In the genomic region with DNA sequence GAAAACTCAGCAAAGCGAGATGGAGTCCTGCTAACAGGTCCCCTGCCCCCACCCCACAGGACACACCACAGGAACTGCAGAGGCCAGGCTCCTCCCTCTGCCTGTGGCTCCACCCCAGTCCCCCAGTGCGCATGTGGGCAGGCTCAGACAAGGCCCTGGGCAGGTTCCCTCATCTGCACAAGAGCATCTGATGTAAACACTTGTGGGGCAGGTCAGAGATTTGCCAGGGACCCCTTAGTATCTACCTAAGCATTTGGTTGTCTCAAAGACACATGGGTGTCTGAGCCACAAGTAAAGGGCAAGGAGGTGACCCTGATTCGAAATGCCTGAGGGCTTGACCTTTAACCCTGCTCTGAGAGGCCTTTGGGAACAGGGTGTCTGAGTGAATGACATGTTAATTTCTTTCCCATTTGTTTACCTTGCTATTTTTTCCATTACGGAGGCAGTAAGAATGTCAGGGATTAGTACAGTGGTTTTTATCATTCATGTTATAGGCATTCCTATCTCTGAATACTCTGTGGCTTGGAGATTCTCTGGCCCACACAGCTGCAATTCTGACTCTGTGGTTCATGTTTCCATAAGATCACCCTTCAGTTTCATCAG, we compare ENCODE assay signal across 14 cellular contexts.
DNase-seq lines count a peak whose midpoint lies in the region; ATAC-seq and TF ChIP-seq lines count a peak whose summit lies in the region.
"Had no signal": no experiment of that assay in that cellular context is flagged by ENCODE, and none has a peak within 500 bp of the region (broad histone marks: within the 10 kb centered on the region; RNA-seq: fewer than 3 reads in every experiment).

No MANE protein-coding gene starts in this region.

- no peaks in the 10 kb centered on the region for H3K9me3 Mint-ChIP-seq in nephron progenitor cell
- H3K9me3 Mint-ChIP-seq: activated T-cell treated with anti-CD3 and anti-CD28 coated beads, Interleukin-2, amount 50 U/mL, for 4 hours had no signal

- H3K27ac Mint-ChIP-seq in nephron progenitor cell = no peak overlapping the region

- no peak for TF ChIP-seq CTCF in nephron progenitor cell (IDR thresholded peaks at IDR 0.05)
- TF ChIP-seq CTCF in omental fat pad (IDR thresholded peaks at IDR 0.05) = no peak

- no peaks in the 10 kb centered on the region for H3K4me1 Mint-ChIP-seq in nephron progenitor cell

- ATAC-seq in omental fat pad (ENCODE audit: low FRiP score) (no peak), GM21423 (IDR thresholded peaks at IDR 0.05; ENCODE audit: unreplicated experiment) (no peak), HG02938 (IDR thresholded peaks at IDR 0.05; ENCODE audit: unreplicated experiment) (no peak)
- ATAC-seq: activated T-cell treated with anti-CD3 and anti-CD28 coated beads, Interleukin-2, amount 50 U/mL, for 4 hours had no signal

- H3K4me3 Mint-ChIP-seq in nephron progenitor cell = no peak overlapping the region
- H3K4me3 Mint-ChIP-seq: activated T-cell treated with anti-CD3 and anti-CD28 coated beads, Interleukin-2, amount 50 U/mL, for 4 hours had no signal

- peaks cover 16% of the 10 kb centered on the region for H3K27me3 Mint-ChIP-seq in nephron progenitor cell (ENCODE audit: low read depth, poor library complexity)

- H3K36me3 Mint-ChIP-seq in nephron progenitor cell (ENCODE audit: low read depth) = no peaks in the 10 kb centered on the region

- DNase-seq in EL = peak; percentile 70
- DNase-seq in LHCN-M2 (ENCODE audit: low read depth) = peak; percentile 49
- DNase-seq in ecto neural progenitor cell (ENCODE audit: low spot score) = peak; percentile 53
- DNase-seq in nephron progenitor cell = peak; percentile 7
- no peak for DNase-seq in omental fat pad (ENCODE audit: low spot score)
- no peak for DNase-seq in NCI-H748 treated with DMSO at 0.1 percent for 48 hours (lab: John Stamatoyannopoulos, UW)
- DNase-seq: activated CD4-positive, alpha-beta T cell treated with anti-CD3 and anti-CD28 coated beads for 48 hours; activated T-cell treated with anti-CD3 and anti-CD28 coated beads, Interleukin-2, amount 50 U/mL, for 4 hours; colonic mucosa; Kasumi-1; NCI-H1930; NCI-H526 treated with DMSO at 0.1 percent for 48 hours had no signal

Comparison
In these comparisons a context has a peak if more than half of its experiments do, and no peak if none do; other contexts are left out.
1. DNase-seq: peak in EL (single experiment), LHCN-M2 (single experiment), ecto neural progenitor cell (single experiment) and nephron progenitor cell (single experiment); none in omental fat pad (single experiment) and NCI-H748 treated with DMSO at 0.1 percent for 48 hours (single experiment).